In the genomic region with DNA sequence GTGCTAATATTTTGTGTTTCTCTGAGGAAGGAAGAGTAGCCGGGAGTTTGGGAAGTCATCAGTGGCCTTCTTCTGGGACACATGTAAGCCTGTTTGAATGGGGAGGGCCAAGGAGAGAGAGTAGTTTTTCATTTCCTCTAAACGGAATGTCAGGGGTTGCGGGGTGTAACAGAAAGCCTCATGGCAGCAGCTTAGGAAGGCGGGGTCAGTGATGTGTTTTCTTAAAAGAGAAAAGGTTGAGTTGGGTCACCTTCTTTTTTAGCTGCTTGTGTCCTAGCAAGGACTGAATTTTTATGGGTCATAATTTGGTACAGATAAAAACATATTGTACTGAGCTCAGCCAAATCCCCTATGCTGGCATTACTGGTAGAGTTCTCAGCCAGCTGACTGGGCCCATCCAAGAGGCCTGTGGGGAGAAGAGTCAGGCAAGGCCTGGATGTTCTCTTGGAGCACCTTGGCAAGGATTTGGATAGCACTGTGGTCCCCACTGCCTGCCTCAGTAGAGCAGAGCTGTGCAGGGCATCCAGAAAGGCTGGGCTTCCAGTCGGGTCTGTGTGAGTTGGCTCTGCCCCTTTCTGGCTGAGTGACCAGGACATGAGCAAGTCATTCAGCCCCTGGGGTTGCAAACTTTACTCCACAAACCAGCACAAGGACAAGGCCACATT, we compare ENCODE assay signal across 1 cellular context.
TF ChIP-seq lines count a peak whose summit lies in the region.

No MANE protein-coding gene starts in this region.

TF ChIP-seq in GM23338, 12 proteins besides CTCF, POLR2A, EP300 and RAD21 (continued from another document):
- TF ChIP-seq, protein P1, sequence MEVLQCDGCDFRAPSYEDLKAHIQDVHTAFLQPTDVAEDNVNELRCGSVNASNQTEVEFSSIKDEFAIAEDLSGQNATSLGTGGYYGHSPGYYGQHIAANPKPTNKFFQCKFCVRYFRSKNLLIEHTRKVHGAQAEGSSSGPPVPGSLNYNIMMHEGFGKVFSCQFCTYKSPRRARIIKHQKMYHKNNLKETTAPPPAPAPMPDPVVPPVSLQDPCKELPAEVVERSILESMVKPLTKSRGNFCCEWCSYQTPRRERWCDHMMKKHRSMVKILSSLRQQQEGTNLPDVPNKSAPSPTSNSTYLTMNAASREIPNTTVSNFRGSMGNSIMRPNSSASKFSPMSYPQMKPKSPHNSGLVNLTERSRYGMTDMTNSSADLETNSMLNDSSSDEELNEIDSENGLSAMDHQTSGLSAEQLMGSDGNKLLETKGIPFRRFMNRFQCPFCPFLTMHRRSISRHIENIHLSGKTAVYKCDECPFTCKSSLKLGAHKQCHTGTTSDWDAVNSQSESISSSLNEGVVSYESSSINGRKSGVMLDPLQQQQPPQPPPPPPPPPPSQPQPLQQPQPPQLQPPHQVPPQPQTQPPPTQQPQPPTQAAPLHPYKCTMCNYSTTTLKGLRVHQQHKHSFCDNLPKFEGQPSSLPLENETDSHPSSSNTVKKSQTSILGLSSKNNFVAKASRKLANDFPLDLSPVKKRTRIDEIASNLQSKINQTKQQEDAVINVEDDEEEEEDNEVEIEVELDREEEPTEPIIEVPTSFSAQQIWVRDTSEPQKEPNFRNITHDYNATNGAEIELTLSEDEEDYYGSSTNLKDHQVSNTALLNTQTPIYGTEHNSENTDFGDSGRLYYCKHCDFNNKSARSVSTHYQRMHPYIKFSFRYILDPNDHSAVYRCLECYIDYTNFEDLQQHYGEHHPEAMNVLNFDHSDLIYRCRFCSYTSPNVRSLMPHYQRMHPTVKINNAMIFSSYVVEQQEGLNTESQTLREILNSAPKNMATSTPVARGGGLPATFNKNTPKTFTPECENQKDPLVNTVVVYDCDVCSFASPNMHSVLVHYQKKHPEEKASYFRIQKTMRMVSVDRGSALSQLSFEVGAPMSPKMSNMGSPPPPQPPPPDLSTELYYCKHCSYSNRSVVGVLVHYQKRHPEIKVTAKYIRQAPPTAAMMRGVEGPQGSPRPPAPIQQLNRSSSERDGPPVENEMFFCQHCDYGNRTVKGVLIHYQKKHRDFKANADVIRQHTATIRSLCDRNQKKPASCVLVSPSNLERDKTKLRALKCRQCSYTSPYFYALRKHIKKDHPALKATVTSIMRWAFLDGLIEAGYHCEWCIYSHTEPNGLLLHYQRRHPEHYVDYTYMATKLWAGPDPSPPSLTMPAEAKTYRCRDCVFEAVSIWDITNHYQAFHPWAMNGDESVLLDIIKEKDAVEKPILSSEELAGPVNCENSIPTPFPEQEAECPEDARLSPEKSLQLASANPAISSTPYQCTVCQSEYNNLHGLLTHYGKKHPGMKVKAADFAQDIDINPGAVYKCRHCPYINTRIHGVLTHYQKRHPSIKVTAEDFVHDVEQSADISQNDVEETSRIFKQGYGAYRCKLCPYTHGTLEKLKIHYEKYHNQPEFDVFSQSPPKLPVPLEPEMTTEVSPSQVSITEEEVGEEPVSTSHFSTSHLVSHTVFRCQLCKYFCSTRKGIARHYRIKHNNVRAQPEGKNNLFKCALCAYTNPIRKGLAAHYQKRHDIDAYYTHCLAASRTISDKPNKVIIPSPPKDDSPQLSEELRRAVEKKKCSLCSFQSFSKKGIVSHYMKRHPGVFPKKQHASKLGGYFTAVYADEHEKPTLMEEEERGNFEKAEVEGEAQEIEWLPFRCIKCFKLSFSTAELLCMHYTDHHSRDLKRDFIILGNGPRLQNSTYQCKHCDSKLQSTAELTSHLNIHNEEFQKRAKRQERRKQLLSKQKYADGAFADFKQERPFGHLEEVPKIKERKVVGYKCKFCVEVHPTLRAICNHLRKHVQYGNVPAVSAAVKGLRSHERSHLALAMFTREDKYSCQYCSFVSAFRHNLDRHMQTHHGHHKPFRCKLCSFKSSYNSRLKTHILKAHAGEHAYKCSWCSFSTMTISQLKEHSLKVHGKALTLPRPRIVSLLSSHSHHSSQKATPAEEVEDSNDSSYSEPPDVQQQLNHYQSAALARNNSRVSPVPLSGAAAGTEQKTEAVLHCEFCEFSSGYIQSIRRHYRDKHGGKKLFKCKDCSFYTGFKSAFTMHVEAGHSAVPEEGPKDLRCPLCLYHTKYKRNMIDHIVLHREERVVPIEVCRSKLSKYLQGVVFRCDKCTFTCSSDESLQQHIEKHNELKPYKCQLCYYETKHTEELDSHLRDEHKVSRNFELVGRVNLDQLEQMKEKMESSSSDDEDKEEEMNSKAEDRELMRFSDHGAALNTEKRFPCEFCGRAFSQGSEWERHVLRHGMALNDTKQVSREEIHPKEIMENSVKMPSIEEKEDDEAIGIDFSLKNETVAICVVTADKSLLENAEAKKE (CRISPR knock-in tag; IDR thresholded peaks at IDR 0.05) = no peak
- TF ChIP-seq, protein P2, sequence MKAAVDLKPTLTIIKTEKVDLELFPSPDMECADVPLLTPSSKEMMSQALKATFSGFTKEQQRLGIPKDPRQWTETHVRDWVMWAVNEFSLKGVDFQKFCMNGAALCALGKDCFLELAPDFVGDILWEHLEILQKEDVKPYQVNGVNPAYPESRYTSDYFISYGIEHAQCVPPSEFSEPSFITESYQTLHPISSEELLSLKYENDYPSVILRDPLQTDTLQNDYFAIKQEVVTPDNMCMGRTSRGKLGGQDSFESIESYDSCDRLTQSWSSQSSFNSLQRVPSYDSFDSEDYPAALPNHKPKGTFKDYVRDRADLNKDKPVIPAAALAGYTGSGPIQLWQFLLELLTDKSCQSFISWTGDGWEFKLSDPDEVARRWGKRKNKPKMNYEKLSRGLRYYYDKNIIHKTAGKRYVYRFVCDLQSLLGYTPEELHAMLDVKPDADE (IDR thresholded peaks at IDR 0.05) = no peak
- no peak for TF ChIP-seq CREB1 (CRISPR knock-in tag; IDR thresholded peaks at IDR 0.05; ENCODE audit: low read depth)
- no peak for TF ChIP-seq JUNB (IDR thresholded peaks at IDR 0.05; ENCODE audit: unreplicated experiment)
- no peak for TF ChIP-seq EZH2phosphoT487 (IDR thresholded peaks at IDR 0.05; ENCODE audit: unreplicated experiment)
- TF ChIP-seq ZNF114 (CRISPR knock-in tag; IDR thresholded peaks at IDR 0.05) = no peak
- TF ChIP-seq NANOG (IDR thresholded peaks at IDR 0.05; ENCODE audit: borderline replicate concordance) = no peak
- TF ChIP-seq STAT1 (IDR thresholded peaks at IDR 0.05; ENCODE audit: unreplicated experiment) = no peak
- no peak for TF ChIP-seq EZH2 (IDR thresholded peaks at IDR 0.05; ENCODE audit: low read depth, unreplicated experiment)
- TF ChIP-seq POLR2AphosphoS5 (IDR thresholded peaks at IDR 0.05; ENCODE audit: low read depth) = no peak
- TF ChIP-seq, protein P3, sequence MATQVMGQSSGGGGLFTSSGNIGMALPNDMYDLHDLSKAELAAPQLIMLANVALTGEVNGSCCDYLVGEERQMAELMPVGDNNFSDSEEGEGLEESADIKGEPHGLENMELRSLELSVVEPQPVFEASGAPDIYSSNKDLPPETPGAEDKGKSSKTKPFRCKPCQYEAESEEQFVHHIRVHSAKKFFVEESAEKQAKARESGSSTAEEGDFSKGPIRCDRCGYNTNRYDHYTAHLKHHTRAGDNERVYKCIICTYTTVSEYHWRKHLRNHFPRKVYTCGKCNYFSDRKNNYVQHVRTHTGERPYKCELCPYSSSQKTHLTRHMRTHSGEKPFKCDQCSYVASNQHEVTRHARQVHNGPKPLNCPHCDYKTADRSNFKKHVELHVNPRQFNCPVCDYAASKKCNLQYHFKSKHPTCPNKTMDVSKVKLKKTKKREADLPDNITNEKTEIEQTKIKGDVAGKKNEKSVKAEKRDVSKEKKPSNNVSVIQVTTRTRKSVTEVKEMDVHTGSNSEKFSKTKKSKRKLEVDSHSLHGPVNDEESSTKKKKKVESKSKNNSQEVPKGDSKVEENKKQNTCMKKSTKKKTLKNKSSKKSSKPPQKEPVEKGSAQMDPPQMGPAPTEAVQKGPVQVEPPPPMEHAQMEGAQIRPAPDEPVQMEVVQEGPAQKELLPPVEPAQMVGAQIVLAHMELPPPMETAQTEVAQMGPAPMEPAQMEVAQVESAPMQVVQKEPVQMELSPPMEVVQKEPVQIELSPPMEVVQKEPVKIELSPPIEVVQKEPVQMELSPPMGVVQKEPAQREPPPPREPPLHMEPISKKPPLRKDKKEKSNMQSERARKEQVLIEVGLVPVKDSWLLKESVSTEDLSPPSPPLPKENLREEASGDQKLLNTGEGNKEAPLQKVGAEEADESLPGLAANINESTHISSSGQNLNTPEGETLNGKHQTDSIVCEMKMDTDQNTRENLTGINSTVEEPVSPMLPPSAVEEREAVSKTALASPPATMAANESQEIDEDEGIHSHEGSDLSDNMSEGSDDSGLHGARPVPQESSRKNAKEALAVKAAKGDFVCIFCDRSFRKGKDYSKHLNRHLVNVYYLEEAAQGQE (IDR thresholded peaks at IDR 0.05; ENCODE audit: unreplicated experiment) = no peak
